ENCODE assay signal across 8 cellular contexts in genomic region chr17:67994827-67995567, GRCh38. TPM values are rescaled to one million over a fixed set of nuclear protein-coding genes. Genes with fewer than 3 reads are reported as not detected.
DNase-seq lines count a peak whose midpoint lies in the region; ATAC-seq and TF ChIP-seq lines count a peak whose summit lies in the region.

No MANE protein-coding gene starts in this region.

- no peak for TF ChIP-seq POLR2A in gastrocnemius medialis (IDR thresholded peaks at IDR 0.05)

- DNase-seq in Calu3 (no peak), adipocyte (ENCODE audit: low read depth) (peak; percentile 75), hepatic stellate cell (ENCODE audit: low spot score) (peak; percentile 86), gastrocnemius medialis (no peak), NCI-H187 (lab: John Stamatoyannopoulos, UW) (no peak)

- H3K27me3 ChIP-seq in adipocyte (replicated peaks; ENCODE audit: control insufficient read depth, insufficient read depth, low read length) (no peaks in the 10 kb centered on the region), gastrocnemius medialis (no peaks in the 10 kb centered on the region)

- peak overlapping the region; percentile 94 to 96 (median 94) for H3K27ac ChIP-seq in gastrocnemius medialis

- peak overlapping the region; percentile 87 for H3K4me3 Mint-ChIP-seq in Calu3 (ENCODE audit: low read depth, unreplicated experiment)

- H3K9ac ChIP-seq in adipocyte (ENCODE audit: low read length) = peak overlapping the region; percentile 67

- H3K27me3 Mint-ChIP-seq in Calu3 (ENCODE audit: unreplicated experiment) = no peaks in the 10 kb centered on the region

- TF ChIP-seq CTCF in Calu3 (IDR thresholded peaks at IDR 0.05; ENCODE audit: unreplicated experiment) (no peak), gastrocnemius medialis (IDR thresholded peaks at IDR 0.05 in 4 of 5, conservative IDR thresholded peaks at IDR 0.05 in 1 of 5) (no peak)

- TSS peak; percentile 40 for BruUV-seq in Calu3 (replicated peaks; lab: Mats Ljungman, UMichigan)

- intact Hi-C loops in Calu3 (cut with micrococcal nuclease; ENCODE audit: unreplicated experiment) (loop anchor here (2.0 kb wide), 1 partner anchor 24 kb away; no protein-coding TSS in a partner anchor), gastrocnemius medialis (cut with DNase I; ENCODE audit: low total_unique reads) (loop anchor here (5.0 kb wide), 1 partner anchor 1693 kb away; the partner anchor contains the start of gene PRKCA)

- CTCF ChIA-PET in Calu3 (lab: Charles Lee) = interaction anchor here (0.6 kb wide), 1 partner anchor 41 kb away, joined by 7 read pairs; the partner anchor contains the start of gene KPNA2

- no peak for TF ChIP-seq RAD21 in Ishikawa (IDR thresholded peaks at IDR 0.05; ENCODE audit: low read depth)

- H3K4me1 Mint-ChIP-seq in Calu3 (ENCODE audit: low read depth, unreplicated experiment) = peaks cover 21% of the 10 kb centered on the region

- peaks cover 24% of the 10 kb centered on the region for H3K4me1 ChIP-seq in adipocyte (ENCODE audit: control insufficient read depth, insufficient read depth, low read length)
- peaks cover 11 to 18% of the 10 kb centered on the region in 2 donors for H3K4me1 ChIP-seq in gastrocnemius medialis

- H3K36me3 Mint-ChIP-seq in Calu3 (ENCODE audit: insufficient read depth, unreplicated experiment) = peaks cover 41% of the 10 kb centered on the region

- no peaks in the 10 kb centered on the region for H3K9me3 Mint-ChIP-seq in Calu3 (ENCODE audit: low read depth, unreplicated experiment)

- TF ChIP-seq EP300 in Ishikawa (IDR thresholded peaks at IDR 0.05; ENCODE audit: borderline replicate concordance) = no peak

- ATAC-seq in gastrocnemius medialis (no peak), GM18907 (IDR thresholded peaks at IDR 0.05; ENCODE audit: unreplicated experiment) (no peak), GM19467 (IDR thresholded peaks at IDR 0.05; ENCODE audit: unreplicated experiment) (no peak)

- H3K36me3 ChIP-seq in adipocyte (ENCODE audit: control insufficient read depth, insufficient read depth, low read length, severe bottlenecking) (no peaks in the 10 kb centered on the region), gastrocnemius medialis (no peaks in the 10 kb centered on the region)

- H3K27ac Mint-ChIP-seq in Calu3 (ENCODE audit: unreplicated experiment) = peak overlapping the region; percentile 69

- in situ Hi-C loops in gastrocnemius medialis (cut with MboI; ENCODE audit: low sequenced_read_pairs in 4 of 4) = no loop called here

- no peaks in the 10 kb centered on the region for H3K9me3 ChIP-seq in adipocyte (ENCODE audit: control insufficient read depth, low read length)
- H3K9me3 ChIP-seq in gastrocnemius medialis = no peaks in the 10 kb centered on the region

- H3K4me3 ChIP-seq in adipocyte (ENCODE audit: low read length) (peak overlapping the region; percentile 87), gastrocnemius medialis (peak overlapping the region; percentile 69 to 86 (median 82))

TF ChIP-seq in Ishikawa, 13 proteins besides CTCF, POLR2A, EP300 and RAD21:
- TF ChIP-seq CREB1 (IDR thresholded peaks at IDR 0.05; ENCODE audit: low read depth) (no peak), CEBPB (IDR thresholded peaks at IDR 0.05) (peak; percentile 55)

RNA-seq across cellular contexts. Expression of gene C17orf58, which starts 1.3 kb away (rescaled TPM):
- 10.3 and 11.8 TPM in 2 replicates for total RNA-seq in Calu3 (2022)
- total RNA-seq in gastrocnemius medialis = 1 to 10 TPM; 1.5 to 9.0 (median 5.6) TPM

RNA-seq across cellular contexts. Expression of gene KPNA2, which starts 40.5 kb away (rescaled TPM):
- total RNA-seq in Calu3 (2022) (188 and 209 TPM in 2 replicates), gastrocnemius medialis (10 to 100 TPM; 14.5 to 23.3 (median 19.3) TPM)

Comparison
In these comparisons a context has a peak if more than half of its experiments do, and no peak if none do; other contexts are left out.
1. DNase-seq: peak in adipocyte (single experiment) and hepatic stellate cell (single experiment); none in Calu3 (single experiment), gastrocnemius medialis (0 of 2) and NCI-H187 (0 of 2).